ENCODE assay signal across 17 cellular contexts in the genomic region with DNA sequence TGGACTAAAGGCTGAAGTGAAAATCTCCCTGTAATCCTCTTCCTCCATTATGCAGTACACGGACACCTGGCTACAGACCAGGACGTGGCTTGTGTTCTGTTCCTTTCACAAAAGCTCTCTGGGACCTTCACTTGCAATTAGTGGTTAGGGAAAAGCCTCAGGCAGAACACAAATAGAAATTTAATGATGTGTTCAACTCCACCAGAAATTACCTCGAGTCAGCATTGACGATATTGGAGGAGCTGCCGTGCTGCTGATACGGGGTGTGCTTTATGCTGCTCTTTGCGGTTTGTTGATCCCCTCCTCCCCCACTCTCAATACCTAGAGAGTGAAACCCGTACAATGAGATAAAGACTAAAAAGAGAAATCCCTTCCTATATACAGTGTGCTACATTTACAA. TPM values are rescaled to one million over a fixed set of nuclear protein-coding genes. Genes with fewer than 3 reads are reported as not detected.
DNase-seq lines count a peak whose midpoint lies in the region; ATAC-seq and TF ChIP-seq lines count a peak whose summit lies in the region.
"Had no signal": no experiment of that assay in that cellular context is flagged by ENCODE, and none has a peak within 500 bp of the region (broad histone marks: within the 10 kb centered on the region; RNA-seq: fewer than 3 reads in every experiment).

No MANE protein-coding gene starts in this region.

- TF ChIP-seq CTCF in heart right ventricle (IDR thresholded peaks at IDR 0.05) (no peak), upper lobe of left lung (IDR thresholded peaks at IDR 0.05) (no peak)

- H3K9me2 ChIP-seq in GM23248 (ENCODE audit: insufficient read depth): no peaks in the 10 kb centered on the region

- H3K36me3 ChIP-seq in heart right ventricle (peaks cover 0 to 84% (median 12%) of the 10 kb centered on the region in 9 donors), GM23248 (ENCODE audit: low read depth) (0 out of 2 replicates have a peak, but pooled peaks cover 4% of the 10 kb centered on the region), upper lobe of left lung (peaks cover 11 to 47% (median 22%) of the 10 kb centered on the region in 4 donors)

- no peak for ATAC-seq in heart right ventricle
- no peak for ATAC-seq in upper lobe of left lung (ENCODE audit: low FRiP score in 2 of 2)
- no peak for ATAC-seq in GM21619 (IDR thresholded peaks at IDR 0.05; ENCODE audit: unreplicated experiment)
- ATAC-seq: gastrocnemius medialis; GM12878; stimulated activated memory B cell treated with anti-CD40 and anti-IgM and Interleukin-4, amounts not matched to agents 10 μg/mL and 1 μg/mL and 100 μg/mL, for 72 hours had no signal

- no peaks in the 10 kb centered on the region for H4K20me1 ChIP-seq in GM23248 (ENCODE audit: insufficient read depth)

- 80 to 87% methylated on average over 8 of the region's 8 CpGs for WGBS in heart right ventricle, 2 donors
- 98 to 99% methylated on average over 8 of the region's 8 CpGs for WGBS in GM23248 (ENCODE audit: low coverage in 1 of 2, low lambda C conversion rate in 2 of 2, missing lambda C conversion rate in 2 of 2), 2 experiments
- whole genome bisulfite sequencing in upper lobe of left lung, 2 donors: 90 to 93% methylated on average over 8 of the region's 8 CpGs

- H3K27ac ChIP-seq in layer of hippocampus (ENCODE audit: low read depth, low read length) (peak overlapping the region; percentile 15), heart right ventricle (no peak overlapping the region), GM23248 (no peak overlapping the region), upper lobe of left lung (no peak overlapping the region)
- H3K27ac ChIP-seq: 22Rv1, gastrocnemius medialis had no signal

- H3K27me3 ChIP-seq in layer of hippocampus (ENCODE audit: control insufficient read depth, insufficient read depth, low read length) (no peaks in the 10 kb centered on the region), heart right ventricle (no peaks in the 10 kb centered on the region), GM23248 (replicated peaks; ENCODE audit: insufficient read depth) (no peaks in the 10 kb centered on the region), upper lobe of left lung (no peaks in the 10 kb centered on the region)
- H3K27me3 ChIP-seq: gastrocnemius medialis had no signal

- H3K4me3 ChIP-seq in heart right ventricle (no peak overlapping the region), GM23248 (no peak overlapping the region), upper lobe of left lung (no peak overlapping the region)
- H3K4me3 ChIP-seq: gastrocnemius medialis, GM12878 had no signal

- intact Hi-C loops in heart right ventricle (cut with DNase I): loop anchor here in 1 of 10 donors (10.0 kb wide), 1 partner anchor 84 kb away; no protein-coding TSS in a partner anchor

- no peak overlapping the region for H2AFZ ChIP-seq in GM23248

- in situ Hi-C loops in GM23248 (cut with MboI): no loop called here

- DNase-seq in NCI-H2029 (lab: John Stamatoyannopoulos, UW): peak; percentile 5
- DNase-seq in NCI-H2029 treated with DMSO at 0.1 percent for 48 hours (lab: John Stamatoyannopoulos, UW): no peak
- DNase-seq in RPMI7951 (ENCODE audit: low read depth): peak; percentile 19
- no peak for DNase-seq in heart right ventricle
- no peak for DNase-seq in GM23248
- DNase-seq in upper lobe of left lung: no peak
- DNase-seq: activated CD4-positive, alpha-beta T cell treated with anti-CD3 and anti-CD28 coated beads, Interleukin-2, amount 50 U/mL, for 1 hour; CD4-positive, CD25-positive, alpha-beta regulatory T cell; cerebellar nuclear complex; gastrocnemius medialis; SHP77; T1000 had no signal

- no peaks in the 10 kb centered on the region for H3K9me3 ChIP-seq in heart right ventricle
- H3K9me3 ChIP-seq in GM23248 (ENCODE audit: low read depth): no peaks in the 10 kb centered on the region
- no peaks in the 10 kb centered on the region for H3K9me3 ChIP-seq in upper lobe of left lung
- H3K9me3 ChIP-seq: gastrocnemius medialis had no signal

- TF ChIP-seq POLR2A in upper lobe of left lung (IDR thresholded peaks at IDR 0.05): no peak

- H3K4me1 ChIP-seq in heart right ventricle (peaks cover 0 to 8% (median 0%) of the 10 kb centered on the region in 9 donors), GM23248 (ENCODE audit: insufficient read depth) (peaks cover 12% of the 10 kb centered on the region), upper lobe of left lung (no peaks in the 10 kb centered on the region)
- H3K4me1 ChIP-seq: gastrocnemius medialis had no signal

- TF ChIP-seq EP300 in upper lobe of left lung (IDR thresholded peaks at IDR 0.05): no peak

- no peak overlapping the region for H3K9ac ChIP-seq in GM23248

- H3K4me2 ChIP-seq in GM23248 (ENCODE audit: unreplicated experiment): no peak overlapping the region

- no peaks in the 10 kb centered on the region for H3K79me2 ChIP-seq in GM23248 (ENCODE audit: insufficient read depth)

- H3F3A ChIP-seq in GM23248 (ENCODE audit: insufficient read depth): peaks cover 12% of the 10 kb centered on the region

RNA-seq across cellular contexts. Expression of gene POLD3, which starts 48.9 kb away (rescaled TPM):
- total RNA-seq in RPMI7951 (2014; rRNA removed; shearing (Covaris generic)): 22.2 and 28.7 TPM in 2 replicates
- total RNA-seq in heart right ventricle: 1 to 10 TPM; 5.2 to 8.8 (median 8.2) TPM
- polyA plus RNA-seq in heart right ventricle: 1 to 10 TPM; 4.7 to 6.5 TPM
- total RNA-seq in GM23248 (2014; rRNA removed; shearing (Covaris generic)): 8.4 and 10.4 TPM in 2 replicates
- polyA plus RNA-seq in GM23248 (2016; fragmentation: Nextera tagmentation; extraction: Ambion mirVana): 15.8 and 16.5 TPM in 2 replicates
- 10 to 100 TPM in 5 of 6 donors, 1 to 10 TPM in 1; 7.4 to 20.8 (median 16.4) TPM for total RNA-seq in upper lobe of left lung

Comparison
In these comparisons a context has a peak if more than half of its experiments do, and no peak if none do; other contexts are left out.
1. DNase-seq: peak in NCI-H2029 (single experiment) and RPMI7951 (single experiment); none in NCI-H2029 treated with DMSO at 0.1 percent for 48 hours (single experiment), heart right ventricle (0 of 2), GM23248 (single experiment) and upper lobe of left lung (0 of 2).